ENCODE assay signal across 26 cellular contexts in genomic region chr12:98260276-98260675, GRCh38.
DNase-seq lines count a peak whose midpoint lies in the region; ATAC-seq, FAIRE-seq and TF ChIP-seq lines count a peak whose summit lies in the region.
"Had no signal": no experiment of that assay in that cellular context is flagged by ENCODE, and none has a peak within 500 bp of the region (broad histone marks: within the 10 kb centered on the region; RNA-seq: fewer than 3 reads in every experiment).

No MANE protein-coding gene starts in this region.

- H3K4me3 ChIP-seq in WERI-Rb-1 (ENCODE audit: low read depth, low read length), result no peak overlapping the region
- H3K4me3 ChIP-seq: GM23248 had no signal

- H3K4me1 Mint-ChIP-seq in immature natural killer cell, result no peaks in the 10 kb centered on the region
- H3K4me1 Mint-ChIP-seq: T-helper 17 cell had no signal

- H3K9me3 Mint-ChIP-seq in immature natural killer cell, result peaks cover 0 to 4% (median 0%) of the 10 kb centered on the region in 6 donors
- H3K9me3 Mint-ChIP-seq: CD8-positive, alpha-beta T cell; H9 had no signal

- no peak for ATAC-seq in GM21423 (IDR thresholded peaks at IDR 0.05; ENCODE audit: unreplicated experiment)
- ATAC-seq: CD8-positive, alpha-beta T cell; Panc1; T-helper 17 cell had no signal

- H3K27ac Mint-ChIP-seq in immature natural killer cell, result no peak overlapping the region
- H3K27ac Mint-ChIP-seq: CD8-positive, alpha-beta T cell; H9; T-helper 17 cell had no signal

- no peaks in the 10 kb centered on the region for H3K36me3 ChIP-seq in WERI-Rb-1

- H3K9me3 ChIP-seq in WERI-Rb-1 (ENCODE audit: severe bottlenecking), result no peaks in the 10 kb centered on the region
- H3K9me3 ChIP-seq: Caco-2, SK-N-SH had no signal

- FAIRE-seq in GM19239 (lab: Jason Lieb, UNC), result no peak
- FAIRE-seq: A204.1, G401.6 had no signal

- no peak overlapping the region for H3K27ac ChIP-seq in WERI-Rb-1
- H3K27ac ChIP-seq: GM23248, HL-60 had no signal

- H3K27me3 ChIP-seq in WERI-Rb-1 (ENCODE audit: insufficient read depth, low read depth, severe bottlenecking), result peaks cover 24% of the 10 kb centered on the region

- TF ChIP-seq CTCF in WERI-Rb-1 (IDR thresholded peaks at IDR 0.05; ENCODE audit: low read depth, low read length), result no peak

- no peak overlapping the region for H3K4me3 Mint-ChIP-seq in immature natural killer cell
- H3K4me3 Mint-ChIP-seq: CD8-positive, alpha-beta T cell; H9; T-helper 17 cell had no signal

- peak; percentile 33 for DNase-seq in SIG-M5 treated with dmso at 0.1 percent for 504 hours (lab: John Stamatoyannopoulos, UW; ENCODE audit: unreplicated experiment)
- DNase-seq in SIG-M5 (lab: John Stamatoyannopoulos, UW), result no peak
- peak; percentile 65 for DNase-seq in MV-4-11 (lab: John Stamatoyannopoulos, UW)
- DNase-seq in WERI-Rb-1, result peak; percentile 35
- no peak for DNase-seq in GM19239 (ENCODE audit: insufficient read length, low spot score)
- DNase-seq in immature natural killer cell, result no peak
- no peak for DNase-seq in NCI-H446 (lab: John Stamatoyannopoulos, UW)
- DNase-seq: C1 segment of cervical spinal cord; Caco-2; CD8-positive, alpha-beta T cell; GM23248; H9; NCI-H1105 treated with DMSO at 0.1 percent for 48 hours; NCI-H1930; NCI-H446 treated with DMSO at 0.1 percent for 48 hours; NCI-H526; SHP77 treated with DMSO at 0.1 percent for 48 hours; SK-N-SH; SW 1271; T-helper 17 cell; T1000 had no signal

- H3K36me3 Mint-ChIP-seq in immature natural killer cell, result no peaks in the 10 kb centered on the region
- H3K36me3 Mint-ChIP-seq: CD8-positive, alpha-beta T cell had no signal

- peaks cover 2 to 14% (median 3%) of the 10 kb centered on the region in 3 donors for H3K27me3 Mint-ChIP-seq in immature natural killer cell (ENCODE audit: low read depth in 3 of 3)

Comparison
In these comparisons a context has a peak if more than half of its experiments do, and no peak if none do; other contexts are left out.
1. DNase-seq: peak in SIG-M5 treated with dmso at 0.1 percent for 504 hours (single experiment), MV-4-11 (single experiment) and WERI-Rb-1 (single experiment); none in SIG-M5 (single experiment), GM19239 (single experiment), immature natural killer cell (0 of 3) and NCI-H446 (0 of 2).